ENCODE assay signal across 8 cellular contexts in genomic region chr5:79512692-79513518, GRCh38. TPM values are rescaled to one million over a fixed set of nuclear protein-coding genes. Genes with fewer than 3 reads are reported as not detected.
DNase-seq lines count a peak whose midpoint lies in the region; ATAC-seq, FAIRE-seq and TF ChIP-seq lines count a peak whose summit lies in the region.

No MANE protein-coding gene starts in this region.

- POLR2A ChIA-PET in activated CD4-positive, alpha-beta T cell treated with anti-CD3 and anti-CD28 coated beads, Interleukin-2, amount 10 ng/mL, durations not matched to agents 7 days and 5 days (lab: Charles Lee) = no interaction called here

- TF ChIP-seq CTCF in MM.1S (IDR thresholded peaks at IDR 0.05; ENCODE audit: low read length) (no peak), keratinocyte (optimal IDR thresholded peaks at IDR 0.05 in 1 of 3, IDR thresholded peaks at IDR 0.05 in 1 of 3, conservative IDR thresholded peaks at IDR 0.05 in 1 of 3; ENCODE audit: extremely low read depth in 1 of 3, insufficient read depth in 2 of 3, low read length in 3 of 3) (no peak)

- H3K9me2 ChIP-seq in MM.1S (replicated peaks; ENCODE audit: insufficient read depth, low read length) = no peaks in the 10 kb centered on the region

- no peaks in the 10 kb centered on the region for H4K20me1 ChIP-seq in MM.1S (ENCODE audit: insufficient read depth, low read length)
- peaks cover 11% of the 10 kb centered on the region for H4K20me1 ChIP-seq in keratinocyte (ENCODE audit: control insufficient read depth, extremely low read depth, insufficient read depth, low read length)

- H3K27me3 Mint-ChIP-seq in activated CD4-positive, alpha-beta T cell treated with anti-CD3 and anti-CD28 coated beads, Interleukin-2, amount 10 ng/mL, durations not matched to agents 7 days and 5 days = peaks cover 40% of the 10 kb centered on the region
- H3K27me3 Mint-ChIP-seq in stimulated activated naive CD8-positive, alpha-beta T cell treated with anti-CD3 and anti-CD28 coated beads, Interleukin-15, Interleukin-2, amounts not matched to agents 100 ng/mL and 50 ng/mL, for 24 hours = peaks cover 26% of the 10 kb centered on the region

- peaks cover 19% of the 10 kb centered on the region for H3F3A ChIP-seq in MM.1S (ENCODE audit: insufficient read depth, low read length)

- no peaks in the 10 kb centered on the region for H3K27me3 ChIP-seq in MM.1S (replicated peaks; ENCODE audit: insufficient read depth, low read length)
- H3K27me3 ChIP-seq in keratinocyte (ENCODE audit: control insufficient read depth, extremely low read depth, insufficient read depth, low read length) = no peaks in the 10 kb centered on the region

- peak; percentile 23 for FAIRE-seq in keratinocyte (lab: Jason Lieb, UNC)

- no peaks in the 10 kb centered on the region for H3K36me3 ChIP-seq in MM.1S (replicated peaks; ENCODE audit: insufficient read depth, low read length)
- H3K36me3 ChIP-seq in keratinocyte (ENCODE audit: control insufficient read depth in 2 of 2, extremely low read depth in 1 of 2, insufficient read depth in 2 of 2, low read length in 2 of 2) = no peaks in the 10 kb centered on the region

- H3K27ac ChIP-seq in MM.1S (ENCODE audit: low read length) = peak overlapping the region; percentile 96; the same call in 1 of the 2 replicates
- H3K27ac ChIP-seq in keratinocyte (ENCODE audit: control insufficient read depth, insufficient read depth, low read length) = peak overlapping the region; percentile 90

- H3K9me3 ChIP-seq in MM.1S (replicated peaks; ENCODE audit: insufficient read depth, low read length) (no peaks in the 10 kb centered on the region), keratinocyte (ENCODE audit: control insufficient read depth, low read depth, low read length) (no peaks in the 10 kb centered on the region)

- H3K36me3 Mint-ChIP-seq in activated CD4-positive, alpha-beta T cell treated with anti-CD3 and anti-CD28 coated beads, Interleukin-2, amount 10 ng/mL, durations not matched to agents 7 days and 5 days (ENCODE audit: low read depth) = no peaks in the 10 kb centered on the region
- peaks cover 3% of the 10 kb centered on the region for H3K36me3 Mint-ChIP-seq in stimulated activated naive CD8-positive, alpha-beta T cell treated with anti-CD3 and anti-CD28 coated beads, Interleukin-15, Interleukin-2, amounts not matched to agents 100 ng/mL and 50 ng/mL, for 24 hours (ENCODE audit: low read depth)

- H3K9ac ChIP-seq in MM.1S (ENCODE audit: low read length) (peak overlapping the region; percentile 85), keratinocyte (ENCODE audit: control insufficient read depth, extremely low read depth, insufficient read depth, low read length) (peak overlapping the region; percentile 90)

- H3K4me3 ChIP-seq in MM.1S (ENCODE audit: low read length) = peak overlapping the region; percentile 80
- H3K4me3 ChIP-seq in keratinocyte (ENCODE audit: control insufficient read depth in 2 of 3, extremely low read depth in 1 of 3, insufficient read depth in 2 of 3, low read depth in 1 of 3, low read length in 3 of 3) = peak overlapping the region; percentile 62 to 95 (median 78)

- H3K27ac Mint-ChIP-seq in activated CD4-positive, alpha-beta T cell treated with anti-CD3 and anti-CD28 coated beads, Interleukin-2, amount 10 ng/mL, durations not matched to agents 7 days and 5 days = peak overlapping the region; percentile 75
- H3K27ac Mint-ChIP-seq in stimulated activated naive CD8-positive, alpha-beta T cell treated with anti-CD3 and anti-CD28 coated beads, Interleukin-15, Interleukin-2, amounts not matched to agents 100 ng/mL and 50 ng/mL, for 24 hours = peak overlapping the region; percentile 39

- ATAC-seq in GM18870 (IDR thresholded peaks at IDR 0.05; ENCODE audit: unreplicated experiment) (no peak), HG03378 (IDR thresholded peaks at IDR 0.05; ENCODE audit: unreplicated experiment) (no peak)

- H3K4me1 ChIP-seq in MM.1S (ENCODE audit: low read length) (peaks cover 3% of the 10 kb centered on the region; the same call in 1 of the 2 replicates), keratinocyte (ENCODE audit: control insufficient read depth, extremely low read depth, insufficient read depth, low read length) (peaks cover 15% of the 10 kb centered on the region)

- peaks cover 2% of the 10 kb centered on the region for H3K9me1 ChIP-seq in keratinocyte (ENCODE audit: control insufficient read depth, extremely low read depth, insufficient read depth, low read length)

- CTCF ChIA-PET in activated CD4-positive, alpha-beta T cell treated with anti-CD3 and anti-CD28 coated beads, Interleukin-2, amount 10 ng/mL, durations not matched to agents 7 days and 5 days (lab: Charles Lee) = interaction anchor here (1.4 to 2.2 kb wide), 2 partner anchors 12 to 29 kb away, joined by 3 to 9 read pairs; no protein-coding TSS in a partner anchor

- H3K79me2 ChIP-seq in MM.1S (ENCODE audit: low read length) (peaks cover 4% of the 10 kb centered on the region; the same call in 1 of the 2 replicates), keratinocyte (ENCODE audit: control insufficient read depth, insufficient read depth, low read length) (peaks cover 38% of the 10 kb centered on the region)

- peak overlapping the region; percentile 51 for H2AFZ ChIP-seq in MM.1S (ENCODE audit: low read length)
- peak overlapping the region; percentile 88 for H2AFZ ChIP-seq in keratinocyte (ENCODE audit: control insufficient read depth, low read length)

- H3K4me3 Mint-ChIP-seq in activated CD4-positive, alpha-beta T cell treated with anti-CD3 and anti-CD28 coated beads, Interleukin-2, amount 10 ng/mL, durations not matched to agents 7 days and 5 days = peak overlapping the region; percentile 73
- H3K4me3 Mint-ChIP-seq in stimulated activated naive CD8-positive, alpha-beta T cell treated with anti-CD3 and anti-CD28 coated beads, Interleukin-15, Interleukin-2, amounts not matched to agents 100 ng/mL and 50 ng/mL, for 24 hours = peak overlapping the region; percentile 84

- peak; percentile 7 for DNase-seq in activated CD4-positive, alpha-beta T cell treated with anti-CD3 and anti-CD28 coated beads, Interleukin-2, amount 10 ng/mL, durations not matched to agents 7 days and 5 days
- DNase-seq in activated CD4-positive, alpha-beta T cell treated with anti-CD3 and anti-CD28 coated beads for 1 hour = no peak
- DNase-seq in MM.1S = no peak
- DNase-seq in astrocyte of the hippocampus (ENCODE audit: low read depth, low spot score) = peak; percentile 53
- DNase-seq in keratinocyte (ENCODE audit: low read depth, low spot score) = no peak

- H3K9me3 Mint-ChIP-seq in activated CD4-positive, alpha-beta T cell treated with anti-CD3 and anti-CD28 coated beads, Interleukin-2, amount 10 ng/mL, durations not matched to agents 7 days and 5 days = no peaks in the 10 kb centered on the region
- no peaks in the 10 kb centered on the region for H3K9me3 Mint-ChIP-seq in stimulated activated naive CD8-positive, alpha-beta T cell treated with anti-CD3 and anti-CD28 coated beads, Interleukin-15, Interleukin-2, amounts not matched to agents 100 ng/mL and 50 ng/mL, for 24 hours

- H3K4me2 ChIP-seq in MM.1S (ENCODE audit: low read depth, low read length) = peak overlapping the region; percentile 81
- H3K4me2 ChIP-seq in keratinocyte (ENCODE audit: control insufficient read depth, extremely low read depth, insufficient read depth, low read depth, low read length) = peak overlapping the region; percentile 85

- H3K4me1 Mint-ChIP-seq in activated CD4-positive, alpha-beta T cell treated with anti-CD3 and anti-CD28 coated beads, Interleukin-2, amount 10 ng/mL, durations not matched to agents 7 days and 5 days = peaks cover 31% of the 10 kb centered on the region
- peaks cover 59% of the 10 kb centered on the region for H3K4me1 Mint-ChIP-seq in stimulated activated naive CD8-positive, alpha-beta T cell treated with anti-CD3 and anti-CD28 coated beads, Interleukin-15, Interleukin-2, amounts not matched to agents 100 ng/mL and 50 ng/mL, for 24 hours (ENCODE audit: low read depth)

- dilution Hi-C loops in keratinocyte (cut with MboI; ENCODE audit: extremely low pct_ligation_motif_present, low sequenced_read_pairs) = no loop called here

RNA-seq across cellular contexts. Expression of gene HOMER1, which starts 1.0 kb away (rescaled TPM):
- total RNA-seq in activated CD4-positive, alpha-beta T cell treated with anti-CD3 and anti-CD28 coated beads, Interleukin-2, amount 10 ng/mL, durations not matched to agents 7 days and 5 days = 1 to 10 TPM; 1.9 to 2.6 TPM
- 3.8 to 6.5 TPM (median 5.0 TPM) in 3 replicates for polyA plus RNA-seq in keratinocyte
- 60.1 TPM for polyA plus RNA-seq in keratinocyte (2011; ENCODE audit: low read depth)
- 3.6 and 4.6 TPM in 2 replicates for polyA plus RNA-seq in keratinocyte (2011; cell fraction: cytosol; rRNA removed)
- polyA plus RNA-seq in keratinocyte (2011; cell fraction: nucleus; rRNA removed) = 3.7 and 3.8 TPM in 2 replicates
- 9.5 and 10.2 TPM in 2 replicates for polyA plus RNA-seq in keratinocyte (2012; ENCODE audit: low replicate concordance)
- polyA minus RNA-seq in keratinocyte = 1.3 to 7.7 TPM (median 5.1 TPM) in 3 replicates
- 16.7 TPM for polyA minus RNA-seq in keratinocyte (2011; cell fraction: cytosol; rRNA and poly(A)+ RNA removed)
- polyA minus RNA-seq in keratinocyte (2011; cell fraction: nucleus; rRNA and poly(A)+ RNA removed) = 6.2 and 19.4 TPM in 2 replicates

Comparison
In these comparisons a context has a peak if more than half of its experiments do, and no peak if none do; other contexts are left out.
1. DNase-seq: peak in activated CD4-positive, alpha-beta T cell treated with anti-CD3 and anti-CD28 coated beads, Interleukin-2, amount 10 ng/mL, durations not matched to agents 7 days and 5 days (single experiment) and astrocyte of the hippocampus (single experiment); none in activated CD4-positive, alpha-beta T cell treated with anti-CD3 and anti-CD28 coated beads for 1 hour (single experiment), MM.1S (single experiment) and keratinocyte (single experiment).